Comparison of ENCODE assay signal across 24 cellular contexts in genomic region chr7:132412435-132412834, GRCh38.
"Had no signal": no experiment of that assay in that cellular context is flagged by ENCODE, and none has a peak within 500 bp of the region (broad histone marks: within the 10 kb centered on the region; RNA-seq: fewer than 3 reads in every experiment).

No MANE protein-coding gene starts in this region.

- DNase-seq: activated CD4-positive, alpha-beta memory T cell treated with anti-CD3 and anti-CD28 coated beads, Interleukin-2, amount 10 ng/mL, durations not matched to agents 7 days and 5 days; activated CD4-positive, alpha-beta T cell treated with anti-CD3 and anti-CD28 coated beads, Interleukin-2, amount 10 ng/mL, durations not matched to agents 24 days and 14 days; activated CD4-positive, CD25-positive, alpha-beta regulatory T cell; activated gamma-delta T cell; activated naive CD4-positive, alpha-beta T cell treated with anti-CD3 and anti-CD28 coated beads, Interleukin-2, amount 50 U/mL, for 16 hours; aorta; brain microvascular endothelial cell; caudate nucleus; effector CD4-positive, alpha-beta T cell; erythroblast; foreskin fibroblast; heart right ventricle; left colon; right lobe of liver; stimulated activated CD4-positive, alpha-beta T cell treated with anti-CD3 and anti-CD28 coated beads, Interleukin-1b, Interleukin-23, amount 100 ng/mL, for 48 hours; stimulated activated naive CD8-positive, alpha-beta T cell treated with anti-CD3 and anti-CD28 coated beads, Interleukin-15, amount 100 ng/mL, for 72 hours; T1000; tibial artery had no signal

- H3K36me3 ChIP-seq: brain microvascular endothelial cell, heart right ventricle, right lobe of liver, tibial artery had no signal

- H3K27me3 ChIP-seq: brain microvascular endothelial cell, heart right ventricle, right lobe of liver, tibial artery had no signal

- H3K9ac ChIP-seq: parathyroid adenoma had no signal

- H3K9me3 ChIP-seq: heart right ventricle, right lobe of liver, tibial artery had no signal

- H3K79me2 ChIP-seq: parathyroid adenoma had no signal

- H3K27ac ChIP-seq: brain microvascular endothelial cell, heart right ventricle, parathyroid adenoma, right lobe of liver, skin epidermis, tibial artery had no signal

- H3K4me3 ChIP-seq: heart right ventricle, right lobe of liver, skin epidermis, tibial artery had no signal

- FAIRE-seq: endometrium, keratinocyte, urothelium cell line had no signal

- ATAC-seq: heart right ventricle; left colon; right lobe of liver; stimulated activated effector memory CD8-positive, alpha-beta T cell treated with anti-CD3 and anti-CD28 coated beads, Interleukin-12 subunit alpha, Interleukin-12 subunit beta, amount 100 ng/mL, for 72 hours; stimulated activated naive CD8-positive, alpha-beta T cell treated with anti-CD3 and anti-CD28 coated beads, Interleukin-15, amount 100 ng/mL, for 72 hours had no signal

- H2AFZ ChIP-seq: parathyroid adenoma had no signal
